ENCODE assay signal across 8 cellular contexts in the genomic region with DNA sequence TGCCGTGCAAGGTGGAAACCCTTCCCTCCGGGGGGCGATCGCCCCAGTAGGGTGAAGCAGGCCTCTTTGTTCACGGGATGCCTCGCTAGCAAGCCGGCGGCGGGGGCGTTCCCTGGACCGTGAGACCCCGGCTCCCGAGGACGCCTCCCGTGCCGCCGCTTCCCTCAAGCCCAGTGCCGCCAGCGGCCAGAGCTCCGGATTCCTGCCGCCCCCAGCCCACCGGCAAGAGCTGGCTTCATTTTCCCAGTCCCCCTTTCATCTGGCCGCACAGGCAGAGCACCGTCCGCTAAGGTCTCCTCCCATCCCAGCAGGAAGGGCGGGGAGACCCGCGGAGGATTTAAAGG. TPM values are rescaled to one million over a fixed set of nuclear protein-coding genes. Genes with fewer than 3 reads are reported as not detected.
DNase-seq lines count a peak whose midpoint lies in the region; ATAC-seq and TF ChIP-seq lines count a peak whose summit lies in the region.

No MANE protein-coding gene starts in this region.

- intact Hi-C loops in activated T-helper 1 cell treated with anti-CD3 and anti-CD28 coated beads, Interleukin-12 subunit alpha, Interleukin-12 subunit beta, Interleukin-2, Interleukin-4 antibody, amounts not matched to agents 30 ng/mL and 10 ng/mL and 1 ng/mL, durations not matched to agents 14 hours and 24 hours and 36 hours (cut with micrococcal nuclease): loop anchor here (1.0 to 10.0 kb wide), 5 partner anchors 14 to 1220 kb away; a partner anchor contains a TSS

- TF ChIP-seq CTCF in AG10803 (conservative IDR thresholded peaks at IDR 0.05; ENCODE audit: low read length): no peak; the same call in 1 of the 2 replicates
- TF ChIP-seq CTCF in fibroblast of villous mesenchyme (IDR thresholded peaks at IDR 0.05; ENCODE audit: insufficient read depth, low read depth, low read length): no peak
- TF ChIP-seq CTCF in retinal pigment epithelial cell (conservative IDR thresholded peaks at IDR 0.05; ENCODE audit: low read depth, low read length): no peak

- no peak for DNase-seq in AG10803 (ENCODE audit: low read depth)
- DNase-seq in MG63: peak; percentile 60
- no peak for DNase-seq in activated T-helper 1 cell treated with anti-CD3 and anti-CD28 coated beads, Interleukin-12 subunit alpha, Interleukin-12 subunit beta, Interleukin-2, Interleukin-4 antibody, amounts not matched to agents 30 ng/mL and 10 ng/mL and 1 ng/mL, durations not matched to agents 14 hours and 24 hours and 36 hours (ENCODE audit: low spot score)
- DNase-seq in fibroblast of villous mesenchyme (ENCODE audit: low read depth): no peak
- no peak for DNase-seq in retinal pigment epithelial cell (ENCODE audit: low read depth)
- no peak for DNase-seq in HCEC 1CT
- DNase-seq in OCI-M2 (lab: John Stamatoyannopoulos, UW; ENCODE audit: unreplicated experiment): no peak

- H3K4me1 Mint-ChIP-seq in activated T-helper 1 cell treated with anti-CD3 and anti-CD28 coated beads, Interleukin-12 subunit alpha, Interleukin-12 subunit beta, Interleukin-2, Interleukin-4 antibody, amounts not matched to agents 30 ng/mL and 10 ng/mL and 1 ng/mL, durations not matched to agents 14 hours and 24 hours and 36 hours (ENCODE audit: low read depth): peaks cover 78% of the 10 kb centered on the region

- H3K9me3 Mint-ChIP-seq in activated T-helper 1 cell treated with anti-CD3 and anti-CD28 coated beads, Interleukin-12 subunit alpha, Interleukin-12 subunit beta, Interleukin-2, Interleukin-4 antibody, amounts not matched to agents 30 ng/mL and 10 ng/mL and 1 ng/mL, durations not matched to agents 14 hours and 24 hours and 36 hours: peaks cover 3% of the 10 kb centered on the region

- peak; percentile 16 for ATAC-seq in GM19328 (IDR thresholded peaks at IDR 0.05; ENCODE audit: unreplicated experiment)

- H3K9me3 ChIP-seq in MG63: no peaks in the 10 kb centered on the region

- H3K27me3 ChIP-seq in MG63: no peaks in the 10 kb centered on the region

- peaks cover 32% of the 10 kb centered on the region for H3K27me3 Mint-ChIP-seq in activated T-helper 1 cell treated with anti-CD3 and anti-CD28 coated beads, Interleukin-12 subunit alpha, Interleukin-12 subunit beta, Interleukin-2, Interleukin-4 antibody, amounts not matched to agents 30 ng/mL and 10 ng/mL and 1 ng/mL, durations not matched to agents 14 hours and 24 hours and 36 hours (ENCODE audit: insufficient read depth)

- no peaks in the 10 kb centered on the region for H3K36me3 ChIP-seq in MG63

- H3K27ac Mint-ChIP-seq in activated T-helper 1 cell treated with anti-CD3 and anti-CD28 coated beads, Interleukin-12 subunit alpha, Interleukin-12 subunit beta, Interleukin-2, Interleukin-4 antibody, amounts not matched to agents 30 ng/mL and 10 ng/mL and 1 ng/mL, durations not matched to agents 14 hours and 24 hours and 36 hours: peak overlapping the region; percentile 55

- H3K36me3 Mint-ChIP-seq in activated T-helper 1 cell treated with anti-CD3 and anti-CD28 coated beads, Interleukin-12 subunit alpha, Interleukin-12 subunit beta, Interleukin-2, Interleukin-4 antibody, amounts not matched to agents 30 ng/mL and 10 ng/mL and 1 ng/mL, durations not matched to agents 14 hours and 24 hours and 36 hours (ENCODE audit: low read depth): peaks cover 3% of the 10 kb centered on the region

- H3K4me3 Mint-ChIP-seq in activated T-helper 1 cell treated with anti-CD3 and anti-CD28 coated beads, Interleukin-12 subunit alpha, Interleukin-12 subunit beta, Interleukin-2, Interleukin-4 antibody, amounts not matched to agents 30 ng/mL and 10 ng/mL and 1 ng/mL, durations not matched to agents 14 hours and 24 hours and 36 hours: peak overlapping the region; percentile 81

- H3K4me3 ChIP-seq in AG10803 (ENCODE audit: low read length) (peak overlapping the region; percentile 73), MG63 (peak overlapping the region; percentile 86), fibroblast of villous mesenchyme (ENCODE audit: low read depth, low read length) (peak overlapping the region; percentile 78), retinal pigment epithelial cell (ENCODE audit: low read length) (peak overlapping the region; percentile 71)

RNA-seq across cellular contexts. Expression of a gene that starts 16.3 kb away (rescaled TPM):
- 10.5 and 17.8 TPM in 2 replicates for total RNA-seq in MG63 (2014; rRNA removed; shearing (Covaris generic); ENCODE audit: low replicate concordance)
- 59.4 and 61.5 TPM in 2 replicates for total RNA-seq in activated T-helper 1 cell treated with anti-CD3 and anti-CD28 coated beads, Interleukin-12 subunit alpha, Interleukin-12 subunit beta, Interleukin-2, Interleukin-4 antibody, amounts not matched to agents 30 ng/mL and 10 ng/mL and 1 ng/mL, durations not matched to agents 14 hours and 24 hours and 36 hours
- total RNA-seq in fibroblast of villous mesenchyme: 31.2 and 45.3 TPM in 2 replicates
